ENCODE assay signal across 9 cellular contexts in the genomic region with DNA sequence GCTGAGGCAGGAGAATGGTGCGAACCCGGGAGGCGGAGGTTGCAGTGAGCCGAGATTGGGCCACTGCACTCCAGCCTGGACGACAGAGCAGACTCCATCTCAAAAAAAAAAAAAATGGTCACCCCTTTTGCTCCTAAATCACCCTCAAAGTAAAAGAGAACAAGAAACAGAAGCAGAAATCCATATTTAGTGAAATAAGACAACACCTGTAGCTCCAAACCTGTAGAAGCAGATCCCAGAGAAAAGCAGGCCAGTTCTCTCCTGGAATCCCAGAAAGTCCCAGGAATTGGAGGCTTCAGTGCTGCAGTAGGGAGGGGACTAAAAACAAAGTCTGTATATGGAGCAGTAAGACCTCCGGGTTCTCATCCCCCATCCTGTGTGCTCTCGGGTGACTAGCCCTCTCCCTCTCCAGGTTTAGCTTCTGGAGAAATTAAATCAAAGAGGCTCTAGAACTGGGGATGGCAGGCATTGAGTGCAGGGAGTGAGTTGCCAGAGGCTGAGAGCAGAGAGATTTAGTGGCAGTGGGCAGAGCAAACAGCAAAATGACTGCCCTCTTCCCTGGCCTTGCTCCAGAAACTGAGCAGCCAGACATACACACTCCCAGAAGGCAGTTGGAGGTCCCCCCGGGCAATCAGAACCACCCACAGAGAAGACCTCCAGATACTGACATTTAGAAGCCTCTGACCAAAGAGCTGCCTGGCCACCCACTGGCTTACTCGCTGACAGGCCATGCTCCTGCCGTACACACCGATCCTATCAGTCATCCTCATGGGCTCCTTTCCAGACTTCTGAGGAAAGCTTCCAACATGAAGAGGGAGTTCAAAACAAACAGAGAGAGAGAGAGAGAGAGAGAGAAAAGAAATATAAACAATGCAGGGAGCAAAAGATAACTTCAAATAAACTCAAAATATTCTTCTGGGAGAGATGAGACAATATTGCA. TPM values are rescaled to one million over a fixed set of nuclear protein-coding genes. Genes with fewer than 3 reads are reported as not detected.
DNase-seq lines count a peak whose midpoint lies in the region; ATAC-seq and TF ChIP-seq lines count a peak whose summit lies in the region.
"Had no signal": no experiment of that assay in that cellular context is flagged by ENCODE, and none has a peak within 500 bp of the region (broad histone marks: within the 10 kb centered on the region; RNA-seq: fewer than 3 reads in every experiment).

No MANE protein-coding gene starts in this region.

- POLR2A ChIA-PET in AG04449 (lab: Yijun Ruan, JAX): no interaction called here

- ATAC-seq in mucosa of descending colon (peak; percentile 32), GM19351 (IDR thresholded peaks at IDR 0.05; ENCODE audit: unreplicated experiment) (no peak)

- intact Hi-C loops in mucosa of descending colon (cut with DNase I, micrococcal nuclease): no loop called here

- H3K4me3 ChIP-seq in AG04449 (ENCODE audit: low read depth, low read length) (0 out of 2 replicates have a peak overlapping the region, but pooled peaks have one; percentile 4), choroid plexus epithelial cell (ENCODE audit: low read depth, low read length) (peak overlapping the region; percentile 3), mucosa of descending colon (no peak overlapping the region)

- TF ChIP-seq CTCF in AG04449 (IDR thresholded peaks at IDR 0.05; ENCODE audit: insufficient read depth, low read length, missing control alignments) (no peak), choroid plexus epithelial cell (conservative IDR thresholded peaks at IDR 0.05; ENCODE audit: low read depth, low read length) (no peak), mucosa of descending colon (IDR thresholded peaks at IDR 0.05) (no peak)

- DNase-seq in AG04449 (ENCODE audit: low read depth, low spot score) (peak; percentile 83), NCI-H1417 treated with DMSO at 0.1 percent for 48 hours (lab: John Stamatoyannopoulos, UW) (peak; percentile 64), choroid plexus epithelial cell (ENCODE audit: low read depth) (peak; percentile 98), mucosa of descending colon (peak in 2 of 3 donors; percentile 45 to 50), OCI-M2 (lab: John Stamatoyannopoulos, UW; ENCODE audit: unreplicated experiment) (no peak), NK-92 (lab: John Stamatoyannopoulos, UW; ENCODE audit: unreplicated experiment) (no peak), KG1 (lab: John Stamatoyannopoulos, UW) (no peak)
- DNase-seq: NCI-H1694 had no signal

- CTCF ChIA-PET in AG04449 (lab: Yijun Ruan, JAX): interaction anchor here (1.2 to 2.9 kb wide), 4 partner anchors 10 to 51 kb away, joined by 3 to 19 read pairs (median 5); no protein-coding TSS in a partner anchor

- H3K9me3 ChIP-seq in mucosa of descending colon: no peaks in the 10 kb centered on the region

- no peaks in the 10 kb centered on the region for H3K36me3 ChIP-seq in mucosa of descending colon (ENCODE audit: low read depth)

- peaks cover 32% of the 10 kb centered on the region for H3K4me1 ChIP-seq in mucosa of descending colon (ENCODE audit: low read depth)

RNA-seq across cellular contexts. Expression of a gene that starts 6.3 kb away (rescaled TPM):
- 100 to 1,000 TPM; 194 to 230 (median 201) TPM for total RNA-seq in mucosa of descending colon

RNA-seq across cellular contexts. Expression of a gene that starts 50.6 kb away (rescaled TPM):
- 10 to 100 TPM in 1 of 3 donors, 1 to 10 TPM in 2; 5.2 to 11.6 (median 5.7) TPM for total RNA-seq in mucosa of descending colon

Comparison
In these comparisons a context has a peak if more than half of its experiments do, and no peak if none do; other contexts are left out.
1. DNase-seq: peak in AG04449 (single experiment), NCI-H1417 treated with DMSO at 0.1 percent for 48 hours (single experiment), choroid plexus epithelial cell (single experiment) and mucosa of descending colon (2 of 3); none in OCI-M2 (single experiment), NK-92 (single experiment) and KG1 (single experiment).